In the genomic region with DNA sequence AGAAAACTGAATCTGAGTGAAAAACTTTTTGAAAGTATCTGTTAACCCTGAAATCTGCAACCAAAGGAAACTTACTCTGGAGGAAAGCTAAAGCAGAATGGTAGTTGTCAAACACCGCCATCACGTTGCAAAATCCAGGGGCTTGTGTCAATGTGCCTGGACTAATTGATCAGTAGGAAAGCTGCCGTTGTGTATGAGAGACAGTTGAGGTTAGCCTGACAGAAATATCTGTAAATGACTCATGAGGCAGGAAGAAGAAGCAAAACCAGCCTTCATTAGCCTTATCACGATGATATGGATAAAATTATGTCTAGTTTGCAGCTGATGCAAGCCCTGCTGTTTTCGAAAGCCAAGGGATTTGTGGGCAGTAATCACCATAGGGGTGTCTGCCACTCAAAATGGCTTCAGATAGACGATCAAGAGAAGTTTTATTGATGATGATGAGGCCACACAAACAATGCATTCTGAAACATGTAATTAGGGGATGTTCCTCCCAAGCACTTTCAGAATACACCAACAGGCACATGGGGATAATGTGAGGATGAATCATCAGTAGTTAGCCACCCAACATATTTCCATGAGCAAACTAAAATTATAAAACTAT, we compare ENCODE assay signal across 1 cellular context.
TF ChIP-seq lines count a peak whose summit lies in the region.

No MANE protein-coding gene starts in this region.

TF ChIP-seq in GM12878, 131 proteins besides CTCF, POLR2A, EP300 and RAD21 (continued from another document):
- TF ChIP-seq, protein P1, sequence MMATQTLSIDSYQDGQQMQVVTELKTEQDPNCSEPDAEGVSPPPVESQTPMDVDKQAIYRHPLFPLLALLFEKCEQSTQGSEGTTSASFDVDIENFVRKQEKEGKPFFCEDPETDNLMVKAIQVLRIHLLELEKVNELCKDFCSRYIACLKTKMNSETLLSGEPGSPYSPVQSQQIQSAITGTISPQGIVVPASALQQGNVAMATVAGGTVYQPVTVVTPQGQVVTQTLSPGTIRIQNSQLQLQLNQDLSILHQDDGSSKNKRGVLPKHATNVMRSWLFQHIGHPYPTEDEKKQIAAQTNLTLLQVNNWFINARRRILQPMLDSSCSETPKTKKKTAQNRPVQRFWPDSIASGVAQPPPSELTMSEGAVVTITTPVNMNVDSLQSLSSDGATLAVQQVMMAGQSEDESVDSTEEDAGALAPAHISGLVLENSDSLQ (IDR thresholded peaks at IDR 0.05), result peak; percentile 87
- no peak for TF ChIP-seq ZNF24 (IDR thresholded peaks at IDR 0.05)
- TF ChIP-seq KLF5 (IDR thresholded peaks at IDR 0.05; ENCODE audit: partially characterized antibody), result no peak
- TF ChIP-seq POU2F2 (IDR thresholded peaks at IDR 0.05; ENCODE audit: borderline replicate concordance, low read depth, low read length), result no peak
- TF ChIP-seq, protein P2, sequence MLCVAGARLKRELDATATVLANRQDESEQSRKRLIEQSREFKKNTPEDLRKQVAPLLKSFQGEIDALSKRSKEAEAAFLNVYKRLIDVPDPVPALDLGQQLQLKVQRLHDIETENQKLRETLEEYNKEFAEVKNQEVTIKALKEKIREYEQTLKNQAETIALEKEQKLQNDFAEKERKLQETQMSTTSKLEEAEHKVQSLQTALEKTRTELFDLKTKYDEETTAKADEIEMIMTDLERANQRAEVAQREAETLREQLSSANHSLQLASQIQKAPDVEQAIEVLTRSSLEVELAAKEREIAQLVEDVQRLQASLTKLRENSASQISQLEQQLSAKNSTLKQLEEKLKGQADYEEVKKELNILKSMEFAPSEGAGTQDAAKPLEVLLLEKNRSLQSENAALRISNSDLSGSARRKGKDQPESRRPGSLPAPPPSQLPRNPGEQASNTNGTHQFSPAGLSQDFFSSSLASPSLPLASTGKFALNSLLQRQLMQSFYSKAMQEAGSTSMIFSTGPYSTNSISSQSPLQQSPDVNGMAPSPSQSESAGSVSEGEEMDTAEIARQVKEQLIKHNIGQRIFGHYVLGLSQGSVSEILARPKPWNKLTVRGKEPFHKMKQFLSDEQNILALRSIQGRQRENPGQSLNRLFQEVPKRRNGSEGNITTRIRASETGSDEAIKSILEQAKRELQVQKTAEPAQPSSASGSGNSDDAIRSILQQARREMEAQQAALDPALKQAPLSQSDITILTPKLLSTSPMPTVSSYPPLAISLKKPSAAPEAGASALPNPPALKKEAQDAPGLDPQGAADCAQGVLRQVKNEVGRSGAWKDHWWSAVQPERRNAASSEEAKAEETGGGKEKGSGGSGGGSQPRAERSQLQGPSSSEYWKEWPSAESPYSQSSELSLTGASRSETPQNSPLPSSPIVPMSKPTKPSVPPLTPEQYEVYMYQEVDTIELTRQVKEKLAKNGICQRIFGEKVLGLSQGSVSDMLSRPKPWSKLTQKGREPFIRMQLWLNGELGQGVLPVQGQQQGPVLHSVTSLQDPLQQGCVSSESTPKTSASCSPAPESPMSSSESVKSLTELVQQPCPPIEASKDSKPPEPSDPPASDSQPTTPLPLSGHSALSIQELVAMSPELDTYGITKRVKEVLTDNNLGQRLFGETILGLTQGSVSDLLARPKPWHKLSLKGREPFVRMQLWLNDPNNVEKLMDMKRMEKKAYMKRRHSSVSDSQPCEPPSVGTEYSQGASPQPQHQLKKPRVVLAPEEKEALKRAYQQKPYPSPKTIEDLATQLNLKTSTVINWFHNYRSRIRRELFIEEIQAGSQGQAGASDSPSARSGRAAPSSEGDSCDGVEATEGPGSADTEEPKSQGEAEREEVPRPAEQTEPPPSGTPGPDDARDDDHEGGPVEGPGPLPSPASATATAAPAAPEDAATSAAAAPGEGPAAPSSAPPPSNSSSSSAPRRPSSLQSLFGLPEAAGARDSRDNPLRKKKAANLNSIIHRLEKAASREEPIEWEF (IDR thresholded peaks at IDR 0.05; ENCODE audit: insufficient replicate concordance, low read depth, low read length), result peak; percentile 54
- TF ChIP-seq GATAD2B (conservative IDR thresholded peaks at IDR 0.05; ENCODE audit: low read depth), result 0 out of 2 replicates have a peak, but pooled peaks have one; percentile 8
- TF ChIP-seq, protein P3, sequence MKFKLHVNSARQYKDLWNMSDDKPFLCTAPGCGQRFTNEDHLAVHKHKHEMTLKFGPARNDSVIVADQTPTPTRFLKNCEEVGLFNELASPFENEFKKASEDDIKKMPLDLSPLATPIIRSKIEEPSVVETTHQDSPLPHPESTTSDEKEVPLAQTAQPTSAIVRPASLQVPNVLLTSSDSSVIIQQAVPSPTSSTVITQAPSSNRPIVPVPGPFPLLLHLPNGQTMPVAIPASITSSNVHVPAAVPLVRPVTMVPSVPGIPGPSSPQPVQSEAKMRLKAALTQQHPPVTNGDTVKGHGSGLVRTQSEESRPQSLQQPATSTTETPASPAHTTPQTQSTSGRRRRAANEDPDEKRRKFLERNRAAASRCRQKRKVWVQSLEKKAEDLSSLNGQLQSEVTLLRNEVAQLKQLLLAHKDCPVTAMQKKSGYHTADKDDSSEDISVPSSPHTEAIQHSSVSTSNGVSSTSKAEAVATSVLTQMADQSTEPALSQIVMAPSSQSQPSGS (IDR thresholded peaks at IDR 0.05; ENCODE audit: low read length), result no peak
- no peak for TF ChIP-seq CREM (IDR thresholded peaks at IDR 0.05; ENCODE audit: low read depth)
- no peak for TF ChIP-seq CEBPB (IDR thresholded peaks at IDR 0.05; ENCODE audit: borderline replicate concordance in 1 of 2, low read depth in 2 of 2, low read length in 2 of 2)
- peak; percentile 81 to 83; a peak in 3 of 4 replicates for TF ChIP-seq IKZF2 (IDR thresholded peaks at IDR 0.05)
- TF ChIP-seq EGR1 (IDR thresholded peaks at IDR 0.05; ENCODE audit: borderline replicate concordance in 1 of 2, low read depth in 2 of 2, low read length in 2 of 2), result no peak
- peak; percentile 77 for TF ChIP-seq IKZF1 (conservative IDR thresholded peaks at IDR 0.05)
- no peak for TF ChIP-seq TBL1XR1 (IDR thresholded peaks at IDR 0.05; ENCODE audit: low read depth, low read length)
- peak; percentile 77; the same call in 1 of the 2 replicates for TF ChIP-seq ATF7 (IDR thresholded peaks at IDR 0.05; ENCODE audit: low read depth)
- TF ChIP-seq RAD51 (IDR thresholded peaks at IDR 0.05), result 0 out of 2 replicates have a peak, but pooled peaks have one; percentile 15
- TF ChIP-seq, protein P4, sequence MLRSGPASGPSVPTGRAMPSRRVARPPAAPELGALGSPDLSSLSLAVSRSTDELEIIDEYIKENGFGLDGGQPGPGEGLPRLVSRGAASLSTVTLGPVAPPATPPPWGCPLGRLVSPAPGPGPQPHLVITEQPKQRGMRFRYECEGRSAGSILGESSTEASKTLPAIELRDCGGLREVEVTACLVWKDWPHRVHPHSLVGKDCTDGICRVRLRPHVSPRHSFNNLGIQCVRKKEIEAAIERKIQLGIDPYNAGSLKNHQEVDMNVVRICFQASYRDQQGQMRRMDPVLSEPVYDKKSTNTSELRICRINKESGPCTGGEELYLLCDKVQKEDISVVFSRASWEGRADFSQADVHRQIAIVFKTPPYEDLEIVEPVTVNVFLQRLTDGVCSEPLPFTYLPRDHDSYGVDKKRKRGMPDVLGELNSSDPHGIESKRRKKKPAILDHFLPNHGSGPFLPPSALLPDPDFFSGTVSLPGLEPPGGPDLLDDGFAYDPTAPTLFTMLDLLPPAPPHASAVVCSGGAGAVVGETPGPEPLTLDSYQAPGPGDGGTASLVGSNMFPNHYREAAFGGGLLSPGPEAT (IDR thresholded peaks at IDR 0.05; ENCODE audit: low read depth), result peak; percentile 82; the same call in 1 of the 2 replicates
- TF ChIP-seq, protein P5, sequence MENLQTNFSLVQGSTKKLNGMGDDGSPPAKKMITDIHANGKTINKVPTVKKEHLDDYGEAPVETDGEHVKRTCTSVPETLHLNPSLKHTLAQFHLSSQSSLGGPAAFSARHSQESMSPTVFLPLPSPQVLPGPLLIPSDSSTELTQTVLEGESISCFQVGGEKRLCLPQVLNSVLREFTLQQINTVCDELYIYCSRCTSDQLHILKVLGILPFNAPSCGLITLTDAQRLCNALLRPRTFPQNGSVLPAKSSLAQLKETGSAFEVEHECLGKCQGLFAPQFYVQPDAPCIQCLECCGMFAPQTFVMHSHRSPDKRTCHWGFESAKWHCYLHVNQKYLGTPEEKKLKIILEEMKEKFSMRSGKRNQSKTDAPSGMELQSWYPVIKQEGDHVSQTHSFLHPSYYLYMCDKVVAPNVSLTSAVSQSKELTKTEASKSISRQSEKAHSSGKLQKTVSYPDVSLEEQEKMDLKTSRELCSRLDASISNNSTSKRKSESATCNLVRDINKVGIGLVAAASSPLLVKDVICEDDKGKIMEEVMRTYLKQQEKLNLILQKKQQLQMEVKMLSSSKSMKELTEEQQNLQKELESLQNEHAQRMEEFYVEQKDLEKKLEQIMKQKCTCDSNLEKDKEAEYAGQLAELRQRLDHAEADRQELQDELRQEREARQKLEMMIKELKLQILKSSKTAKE (IDR thresholded peaks at IDR 0.05; ENCODE audit: low read depth, poor library complexity, severe bottlenecking), result peak; percentile 69
- TF ChIP-seq, protein P6, sequence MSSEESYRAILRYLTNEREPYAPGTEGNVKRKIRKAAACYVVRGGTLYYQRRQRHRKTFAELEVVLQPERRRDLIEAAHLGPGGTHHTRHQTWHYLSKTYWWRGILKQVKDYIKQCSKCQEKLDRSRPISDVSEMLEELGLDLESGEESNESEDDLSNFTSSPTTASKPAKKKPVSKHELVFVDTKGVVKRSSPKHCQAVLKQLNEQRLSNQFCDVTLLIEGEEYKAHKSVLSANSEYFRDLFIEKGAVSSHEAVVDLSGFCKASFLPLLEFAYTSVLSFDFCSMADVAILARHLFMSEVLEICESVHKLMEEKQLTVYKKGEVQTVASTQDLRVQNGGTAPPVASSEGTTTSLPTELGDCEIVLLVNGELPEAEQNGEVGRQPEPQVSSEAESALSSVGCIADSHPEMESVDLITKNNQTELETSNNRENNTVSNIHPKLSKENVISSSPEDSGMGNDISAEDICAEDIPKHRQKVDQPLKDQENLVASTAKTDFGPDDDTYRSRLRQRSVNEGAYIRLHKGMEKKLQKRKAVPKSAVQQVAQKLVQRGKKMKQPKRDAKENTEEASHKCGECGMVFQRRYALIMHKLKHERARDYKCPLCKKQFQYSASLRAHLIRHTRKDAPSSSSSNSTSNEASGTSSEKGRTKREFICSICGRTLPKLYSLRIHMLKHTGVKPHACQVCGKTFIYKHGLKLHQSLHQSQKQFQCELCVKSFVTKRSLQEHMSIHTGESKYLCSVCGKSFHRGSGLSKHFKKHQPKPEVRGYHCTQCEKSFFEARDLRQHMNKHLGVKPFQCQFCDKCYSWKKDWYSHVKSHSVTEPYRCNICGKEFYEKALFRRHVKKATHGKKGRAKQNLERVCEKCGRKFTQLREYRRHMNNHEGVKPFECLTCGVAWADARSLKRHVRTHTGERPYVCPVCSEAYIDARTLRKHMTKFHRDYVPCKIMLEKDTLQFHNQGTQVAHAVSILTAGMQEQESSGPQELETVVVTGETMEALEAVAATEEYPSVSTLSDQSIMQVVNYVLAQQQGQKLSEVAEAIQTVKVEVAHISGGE (CRISPR knock-in tag; IDR thresholded peaks at IDR 0.05), result no peak
- no peak for TF ChIP-seq FOXK2 (IDR thresholded peaks at IDR 0.05)
- TF ChIP-seq, protein P7, sequence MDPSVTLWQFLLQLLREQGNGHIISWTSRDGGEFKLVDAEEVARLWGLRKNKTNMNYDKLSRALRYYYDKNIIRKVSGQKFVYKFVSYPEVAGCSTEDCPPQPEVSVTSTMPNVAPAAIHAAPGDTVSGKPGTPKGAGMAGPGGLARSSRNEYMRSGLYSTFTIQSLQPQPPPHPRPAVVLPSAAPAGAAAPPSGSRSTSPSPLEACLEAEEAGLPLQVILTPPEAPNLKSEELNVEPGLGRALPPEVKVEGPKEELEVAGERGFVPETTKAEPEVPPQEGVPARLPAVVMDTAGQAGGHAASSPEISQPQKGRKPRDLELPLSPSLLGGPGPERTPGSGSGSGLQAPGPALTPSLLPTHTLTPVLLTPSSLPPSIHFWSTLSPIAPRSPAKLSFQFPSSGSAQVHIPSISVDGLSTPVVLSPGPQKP (IDR thresholded peaks at IDR 0.05; ENCODE audit: low read depth, low read length), result no peak
- TF ChIP-seq NBN (IDR thresholded peaks at IDR 0.05), result peak; percentile 38; the same call in 1 of the 2 replicates
- peak; percentile 42; the same call in 1 of the 2 replicates for TF ChIP-seq BACH1 (IDR thresholded peaks at IDR 0.05; ENCODE audit: borderline replicate concordance)
- TF ChIP-seq, protein P8, sequence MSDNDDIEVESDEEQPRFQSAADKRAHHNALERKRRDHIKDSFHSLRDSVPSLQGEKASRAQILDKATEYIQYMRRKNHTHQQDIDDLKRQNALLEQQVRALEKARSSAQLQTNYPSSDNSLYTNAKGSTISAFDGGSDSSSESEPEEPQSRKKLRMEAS (IDR thresholded peaks at IDR 0.05; ENCODE audit: low read depth, low read length), result no peak
- TF ChIP-seq NFIC (IDR thresholded peaks at IDR 0.05; ENCODE audit: low read depth, low read length), result no peak
- TF ChIP-seq WRNIP1 (IDR thresholded peaks at IDR 0.05; ENCODE audit: borderline replicate concordance, low read depth, low read length), result no peak
- TF ChIP-seq MYB (IDR thresholded peaks at IDR 0.05; ENCODE audit: borderline replicate concordance, low read depth, low read length), result no peak
- TF ChIP-seq, protein P9, sequence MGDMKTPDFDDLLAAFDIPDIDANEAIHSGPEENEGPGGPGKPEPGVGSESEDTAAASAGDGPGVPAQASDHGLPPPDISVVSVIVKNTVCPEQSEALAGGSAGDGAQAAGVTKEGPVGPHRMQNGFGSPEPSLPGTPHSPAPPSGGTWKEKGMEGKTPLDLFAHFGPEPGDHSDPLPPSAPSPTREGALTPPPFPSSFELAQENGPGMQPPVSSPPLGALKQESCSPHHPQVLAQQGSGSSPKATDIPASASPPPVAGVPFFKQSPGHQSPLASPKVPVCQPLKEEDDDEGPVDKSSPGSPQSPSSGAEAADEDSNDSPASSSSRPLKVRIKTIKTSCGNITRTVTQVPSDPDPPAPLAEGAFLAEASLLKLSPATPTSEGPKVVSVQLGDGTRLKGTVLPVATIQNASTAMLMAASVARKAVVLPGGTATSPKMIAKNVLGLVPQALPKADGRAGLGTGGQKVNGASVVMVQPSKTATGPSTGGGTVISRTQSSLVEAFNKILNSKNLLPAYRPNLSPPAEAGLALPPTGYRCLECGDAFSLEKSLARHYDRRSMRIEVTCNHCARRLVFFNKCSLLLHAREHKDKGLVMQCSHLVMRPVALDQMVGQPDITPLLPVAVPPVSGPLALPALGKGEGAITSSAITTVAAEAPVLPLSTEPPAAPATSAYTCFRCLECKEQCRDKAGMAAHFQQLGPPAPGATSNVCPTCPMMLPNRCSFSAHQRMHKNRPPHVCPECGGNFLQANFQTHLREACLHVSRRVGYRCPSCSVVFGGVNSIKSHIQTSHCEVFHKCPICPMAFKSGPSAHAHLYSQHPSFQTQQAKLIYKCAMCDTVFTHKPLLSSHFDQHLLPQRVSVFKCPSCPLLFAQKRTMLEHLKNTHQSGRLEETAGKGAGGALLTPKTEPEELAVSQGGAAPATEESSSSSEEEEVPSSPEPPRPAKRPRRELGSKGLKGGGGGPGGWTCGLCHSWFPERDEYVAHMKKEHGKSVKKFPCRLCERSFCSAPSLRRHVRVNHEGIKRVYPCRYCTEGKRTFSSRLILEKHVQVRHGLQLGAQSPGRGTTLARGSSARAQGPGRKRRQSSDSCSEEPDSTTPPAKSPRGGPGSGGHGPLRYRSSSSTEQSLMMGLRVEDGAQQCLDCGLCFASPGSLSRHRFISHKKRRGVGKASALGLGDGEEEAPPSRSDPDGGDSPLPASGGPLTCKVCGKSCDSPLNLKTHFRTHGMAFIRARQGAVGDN (IDR thresholded peaks at IDR 0.05), result peak; percentile 42; the same call in 1 of the 2 replicates
- no peak for TF ChIP-seq JUND (IDR thresholded peaks at IDR 0.05; ENCODE audit: low read depth, low read length)
- peak; percentile 18 to 43; a peak in 3 of 4 replicates for TF ChIP-seq BHLHE40 (IDR thresholded peaks at IDR 0.05; ENCODE audit: borderline replicate concordance in 1 of 2, low read depth in 2 of 2, low read length in 1 of 2)
- peak; percentile 94 for TF ChIP-seq MTA2 (IDR thresholded peaks at IDR 0.05; ENCODE audit: low read depth)
